Comparison of ENCODE assay signal across 8 cellular contexts in the genomic region with DNA sequence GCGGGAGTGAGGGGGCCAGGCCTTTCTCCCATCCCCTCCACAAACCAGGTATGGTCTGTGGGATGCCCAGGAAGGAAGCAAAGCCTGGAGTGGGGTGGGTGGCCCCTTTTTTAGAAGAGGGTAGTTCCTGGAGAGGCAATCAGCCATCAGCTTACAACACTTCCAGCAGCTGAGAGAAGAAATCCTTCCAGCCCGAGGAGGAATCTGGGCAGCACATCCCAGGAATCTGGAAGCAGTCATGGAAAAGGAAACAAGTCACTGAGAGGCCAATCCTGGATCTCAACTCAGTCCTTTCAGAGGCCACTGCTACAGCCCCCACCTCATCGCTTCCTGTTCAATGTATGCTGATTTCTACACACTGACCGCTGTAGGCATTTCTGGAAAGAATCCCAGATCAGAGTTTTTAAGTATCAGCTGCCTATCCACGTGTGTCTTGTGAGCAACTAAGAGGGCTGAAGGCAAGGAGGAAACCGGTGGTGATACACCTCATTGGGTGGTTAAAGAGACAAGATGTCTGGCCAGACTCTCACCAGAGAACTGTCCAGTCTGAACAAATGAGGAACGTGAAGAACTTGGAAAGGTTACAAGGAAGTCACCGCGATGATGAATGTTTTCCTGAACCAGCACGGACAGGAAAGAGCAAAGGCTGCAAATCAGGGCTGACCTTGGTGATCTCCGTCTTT. TPM values are rescaled to one million over a fixed set of nuclear protein-coding genes. Genes with fewer than 3 reads are reported as not detected.
A peak's percentile ranks its signal among the peaks of the same experiment; 100 is the strongest.
DNase-seq lines count a peak whose midpoint lies in the region; ATAC-seq, FAIRE-seq and TF ChIP-seq lines count a peak whose summit lies in the region.

No MANE protein-coding gene starts in this region.

- intact Hi-C loops in activated T-helper 2 cell treated with anti-CD3 and anti-CD28 coated beads, Interferon-gamma antibody, Interleukin-2, Interleukin-4, amounts not matched to agents 10 μg/mL and 5 μg/mL and 100 μg/mL, durations not matched to agents 14 hours and 24 hours and 36 hours (cut with micrococcal nuclease) = no loop called here

- H3K4me3 Mint-ChIP-seq in activated naive CD8-positive, alpha-beta T cell treated with anti-CD3 and anti-CD28 coated beads, Interleukin-2, amount 50 U/mL, for 24 hours = no peak overlapping the region
- H3K4me3 Mint-ChIP-seq in activated naive CD8-positive, alpha-beta T cell treated with anti-CD3 and anti-CD28 coated beads for 36 hours = no peak overlapping the region
- no peak overlapping the region for H3K4me3 Mint-ChIP-seq in chondrocyte (ENCODE audit: unreplicated experiment)
- no peak overlapping the region for H3K4me3 Mint-ChIP-seq in activated T-helper 2 cell treated with anti-CD3 and anti-CD28 coated beads, Interferon-gamma antibody, Interleukin-2, Interleukin-4, amounts not matched to agents 10 μg/mL and 5 μg/mL and 100 μg/mL, durations not matched to agents 14 hours and 24 hours and 36 hours (ENCODE audit: low read depth)

- no peaks in the 10 kb centered on the region for H3K36me3 Mint-ChIP-seq in activated naive CD8-positive, alpha-beta T cell treated with anti-CD3 and anti-CD28 coated beads, Interleukin-2, amount 50 U/mL, for 24 hours (ENCODE audit: low read depth)
- no peaks in the 10 kb centered on the region for H3K36me3 Mint-ChIP-seq in activated naive CD8-positive, alpha-beta T cell treated with anti-CD3 and anti-CD28 coated beads for 36 hours
- H3K36me3 Mint-ChIP-seq in chondrocyte (ENCODE audit: low read depth) = no peaks in the 10 kb centered on the region
- H3K36me3 Mint-ChIP-seq in activated T-helper 2 cell treated with anti-CD3 and anti-CD28 coated beads, Interferon-gamma antibody, Interleukin-2, Interleukin-4, amounts not matched to agents 10 μg/mL and 5 μg/mL and 100 μg/mL, durations not matched to agents 14 hours and 24 hours and 36 hours (ENCODE audit: low read depth) = no peaks in the 10 kb centered on the region

- TF ChIP-seq CTCF in chondrocyte (IDR thresholded peaks at IDR 0.05) (no peak), GM13977 (IDR thresholded peaks at IDR 0.05; ENCODE audit: extremely low read depth, insufficient read depth, missing control alignments) (no peak)

- peaks cover 51% of the 10 kb centered on the region for H3K4me1 Mint-ChIP-seq in activated naive CD8-positive, alpha-beta T cell treated with anti-CD3 and anti-CD28 coated beads, Interleukin-2, amount 50 U/mL, for 24 hours
- H3K4me1 Mint-ChIP-seq in activated naive CD8-positive, alpha-beta T cell treated with anti-CD3 and anti-CD28 coated beads for 36 hours = peaks cover 28% of the 10 kb centered on the region
- peaks cover 35% of the 10 kb centered on the region for H3K4me1 Mint-ChIP-seq in chondrocyte (ENCODE audit: low read depth)
- peaks cover 23% of the 10 kb centered on the region for H3K4me1 Mint-ChIP-seq in activated T-helper 2 cell treated with anti-CD3 and anti-CD28 coated beads, Interferon-gamma antibody, Interleukin-2, Interleukin-4, amounts not matched to agents 10 μg/mL and 5 μg/mL and 100 μg/mL, durations not matched to agents 14 hours and 24 hours and 36 hours (ENCODE audit: low read depth)

- H3K9me3 Mint-ChIP-seq in activated naive CD8-positive, alpha-beta T cell treated with anti-CD3 and anti-CD28 coated beads, Interleukin-2, amount 50 U/mL, for 24 hours = no peaks in the 10 kb centered on the region
- peaks cover 1% of the 10 kb centered on the region for H3K9me3 Mint-ChIP-seq in activated naive CD8-positive, alpha-beta T cell treated with anti-CD3 and anti-CD28 coated beads for 36 hours
- no peaks in the 10 kb centered on the region for H3K9me3 Mint-ChIP-seq in chondrocyte (ENCODE audit: low read depth)
- no peaks in the 10 kb centered on the region for H3K9me3 Mint-ChIP-seq in activated T-helper 2 cell treated with anti-CD3 and anti-CD28 coated beads, Interferon-gamma antibody, Interleukin-2, Interleukin-4, amounts not matched to agents 10 μg/mL and 5 μg/mL and 100 μg/mL, durations not matched to agents 14 hours and 24 hours and 36 hours

- no peak for ATAC-seq in activated naive CD8-positive, alpha-beta T cell treated with anti-CD3 and anti-CD28 coated beads, Interleukin-2, amount 50 U/mL, for 24 hours

- no peaks in the 10 kb centered on the region for H3K27me3 Mint-ChIP-seq in activated naive CD8-positive, alpha-beta T cell treated with anti-CD3 and anti-CD28 coated beads, Interleukin-2, amount 50 U/mL, for 24 hours
- no peaks in the 10 kb centered on the region for H3K27me3 Mint-ChIP-seq in activated naive CD8-positive, alpha-beta T cell treated with anti-CD3 and anti-CD28 coated beads for 36 hours
- no peaks in the 10 kb centered on the region for H3K27me3 Mint-ChIP-seq in chondrocyte (ENCODE audit: low read depth)
- no peaks in the 10 kb centered on the region for H3K27me3 Mint-ChIP-seq in activated T-helper 2 cell treated with anti-CD3 and anti-CD28 coated beads, Interferon-gamma antibody, Interleukin-2, Interleukin-4, amounts not matched to agents 10 μg/mL and 5 μg/mL and 100 μg/mL, durations not matched to agents 14 hours and 24 hours and 36 hours (ENCODE audit: low read depth)

- in situ Hi-C loops in GM13977 (cut with MboI; ENCODE audit: low pct_unique_long_range_greater_than_20kb, low sequenced_read_pairs, unreplicated experiment) = no loop called here

- FAIRE-seq in urothelium cell line (lab: Jason Lieb, UNC) = no peak

- H3K27ac Mint-ChIP-seq in activated naive CD8-positive, alpha-beta T cell treated with anti-CD3 and anti-CD28 coated beads, Interleukin-2, amount 50 U/mL, for 24 hours = peak overlapping the region; percentile 33
- H3K27ac Mint-ChIP-seq in activated naive CD8-positive, alpha-beta T cell treated with anti-CD3 and anti-CD28 coated beads for 36 hours = no peak overlapping the region
- peak overlapping the region; percentile 79 for H3K27ac Mint-ChIP-seq in chondrocyte (ENCODE audit: unreplicated experiment)
- no peak overlapping the region for H3K27ac Mint-ChIP-seq in activated T-helper 2 cell treated with anti-CD3 and anti-CD28 coated beads, Interferon-gamma antibody, Interleukin-2, Interleukin-4, amounts not matched to agents 10 μg/mL and 5 μg/mL and 100 μg/mL, durations not matched to agents 14 hours and 24 hours and 36 hours

- no peak for DNase-seq in activated naive CD8-positive, alpha-beta T cell treated with anti-CD3 and anti-CD28 coated beads, Interleukin-2, amount 50 U/mL, for 24 hours
- no peak for DNase-seq in activated naive CD8-positive, alpha-beta T cell treated with anti-CD3 and anti-CD28 coated beads for 36 hours
- DNase-seq in chondrocyte (ENCODE audit: low spot score) (no peak), medulla oblongata (ENCODE audit: extremely low spot score) (peak; percentile 71), urothelium cell line (ENCODE audit: low spot score) (peak; percentile 43), GM13977 (ENCODE audit: low spot score) (no peak), SW480 (ENCODE audit: low spot score) (no peak)
- no peak for DNase-seq in activated T-helper 2 cell treated with anti-CD3 and anti-CD28 coated beads, Interferon-gamma antibody, Interleukin-2, Interleukin-4, amounts not matched to agents 10 μg/mL and 5 μg/mL and 100 μg/mL, durations not matched to agents 14 hours and 24 hours and 36 hours (ENCODE audit: low spot score)

RNA-seq across cellular contexts. Expression of gene GPCPD1, which starts 46.5 kb away (rescaled TPM):
- 10 to 100 TPM; 23.7 to 24.3 TPM for total RNA-seq in activated naive CD8-positive, alpha-beta T cell treated with anti-CD3 and anti-CD28 coated beads for 36 hours
- 23.2 to 32.2 TPM (median 30.2 TPM) in 3 replicates for total RNA-seq in chondrocyte
- 35.9 and 36.0 TPM in 2 replicates for total RNA-seq in activated T-helper 2 cell treated with anti-CD3 and anti-CD28 coated beads, Interferon-gamma antibody, Interleukin-2, Interleukin-4, amounts not matched to agents 10 μg/mL and 5 μg/mL and 100 μg/mL, durations not matched to agents 14 hours and 24 hours and 36 hours

Comparison
In these comparisons a context has a peak if more than half of its experiments do, and no peak if none do; other contexts are left out.
1. H3K27ac Mint-ChIP-seq: peak in activated naive CD8-positive, alpha-beta T cell treated with anti-CD3 and anti-CD28 coated beads, Interleukin-2, amount 50 U/mL, for 24 hours (single experiment) and chondrocyte (single experiment); none in activated naive CD8-positive, alpha-beta T cell treated with anti-CD3 and anti-CD28 coated beads for 36 hours (single experiment) and activated T-helper 2 cell treated with anti-CD3 and anti-CD28 coated beads, Interferon-gamma antibody, Interleukin-2, Interleukin-4, amounts not matched to agents 10 μg/mL and 5 μg/mL and 100 μg/mL, durations not matched to agents 14 hours and 24 hours and 36 hours (single experiment).
2. DNase-seq: peak in medulla oblongata (single experiment) and urothelium cell line (single experiment); none in activated naive CD8-positive, alpha-beta T cell treated with anti-CD3 and anti-CD28 coated beads, Interleukin-2, amount 50 U/mL, for 24 hours (single experiment), activated naive CD8-positive, alpha-beta T cell treated with anti-CD3 and anti-CD28 coated beads for 36 hours (single experiment), chondrocyte (single experiment), GM13977 (single experiment), SW480 (single experiment) and activated T-helper 2 cell treated with anti-CD3 and anti-CD28 coated beads, Interferon-gamma antibody, Interleukin-2, Interleukin-4, amounts not matched to agents 10 μg/mL and 5 μg/mL and 100 μg/mL, durations not matched to agents 14 hours and 24 hours and 36 hours (single experiment).